ENCODE assay signal across 8 cellular contexts in the genomic region with DNA sequence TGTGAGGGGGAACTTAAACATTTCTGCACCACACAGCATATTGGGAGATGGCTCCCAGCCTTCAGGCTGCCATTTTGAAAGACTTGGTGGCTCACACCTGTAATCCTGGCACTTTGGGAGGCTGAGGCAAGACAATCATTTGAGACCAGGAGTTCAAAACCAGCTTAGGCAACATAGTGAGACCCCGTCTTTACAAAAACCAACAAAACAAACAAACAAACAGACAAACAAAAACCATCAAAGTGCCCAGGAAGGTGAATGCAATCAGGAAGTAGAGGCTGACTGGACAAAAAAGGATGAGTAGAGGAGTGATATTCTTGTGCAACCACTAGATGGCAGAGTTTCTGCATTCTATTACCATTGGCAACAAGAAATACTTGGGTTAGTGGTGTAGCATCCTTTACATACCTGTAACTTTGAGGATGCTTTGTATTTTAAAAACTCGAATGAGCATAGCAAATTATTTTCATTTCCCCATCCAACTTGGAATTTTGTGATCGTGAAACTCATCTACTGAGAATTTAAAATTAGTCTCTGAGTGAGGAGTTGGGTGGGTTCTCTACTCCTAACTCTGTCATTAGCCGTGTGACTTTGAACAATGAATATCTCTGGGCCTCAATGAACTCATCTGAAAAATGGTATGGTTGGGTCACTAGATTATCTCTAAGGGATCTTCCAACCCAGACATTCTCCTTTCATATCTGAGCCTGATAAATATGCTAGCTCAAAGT.
DNase-seq lines count a peak whose midpoint lies in the region; ATAC-seq and TF ChIP-seq lines count a peak whose summit lies in the region.

No MANE protein-coding gene starts in this region.

- H3K4me1 Mint-ChIP-seq in CD8-positive, alpha-beta T cell (ENCODE audit: low read depth): peaks cover 15% of the 10 kb centered on the region

- H3K36me3 Mint-ChIP-seq in CD8-positive, alpha-beta T cell: no peaks in the 10 kb centered on the region

- no peak overlapping the region for H3K27ac Mint-ChIP-seq in CD8-positive, alpha-beta T cell

- H3K4me1 ChIP-seq in CD8-positive, alpha-beta T cell (ENCODE audit: insufficient read depth, low read length): peaks cover 12% of the 10 kb centered on the region
- H3K4me1 ChIP-seq in spleen: peaks cover 4 to 43% (median 17%) of the 10 kb centered on the region in 6 donors

- no peaks in the 10 kb centered on the region for H3K36me3 ChIP-seq in CD8-positive, alpha-beta T cell (ENCODE audit: insufficient read depth, low read length)
- no peaks in the 10 kb centered on the region for H3K36me3 ChIP-seq in spleen

- WGBS in spleen, 5 donors: 10 to 34% (median 31%) methylated on average over 4 of the region's 4 CpGs

- POLR2A ChIA-PET in CD8-positive, alpha-beta T cell (lab: Charles Lee): interaction anchor here (0.9 to 1.1 kb wide), 2 partner anchors 121 to 122 kb away, joined by 3 read pairs; no protein-coding TSS in a partner anchor

- peaks cover under 1% of the 10 kb centered on the region for H3K27me3 ChIP-seq in CD8-positive, alpha-beta T cell (ENCODE audit: insufficient read depth, low read length)
- peaks cover 0 to 33% (median 0%) of the 10 kb centered on the region in 7 donors for H3K27me3 ChIP-seq in spleen (replicated peaks in 1 of 7)

- H3K27ac ChIP-seq in CD8-positive, alpha-beta T cell (ENCODE audit: low read depth, low read length): no peak overlapping the region
- H3K27ac ChIP-seq in spleen: no peak overlapping the region

- in situ Hi-C loops in astrocyte of the spinal cord (cut with HindIII; ENCODE audit: low sequenced_read_pairs): no loop called here

- H3K9me3 ChIP-seq in CD8-positive, alpha-beta T cell (ENCODE audit: low read length): no peaks in the 10 kb centered on the region
- H3K9me3 ChIP-seq in spleen: no peaks in the 10 kb centered on the region

- H3K9me3 Mint-ChIP-seq in CD8-positive, alpha-beta T cell: no peaks in the 10 kb centered on the region

- TF ChIP-seq POLR2A in spleen (IDR thresholded peaks at IDR 0.05): no peak

- TF ChIP-seq CTCF in CD8-positive, alpha-beta T cell (IDR thresholded peaks at IDR 0.05): peak; percentile 72
- TF ChIP-seq CTCF in astrocyte of the spinal cord (IDR thresholded peaks at IDR 0.05; ENCODE audit: low read depth, low read length): peak; percentile 69
- TF ChIP-seq CTCF in spleen (IDR thresholded peaks at IDR 0.05 in 8 of 11, conservative IDR thresholded peaks at IDR 0.05 in 3 of 11): peak; percentile 70 to 91 (median 81)

- ATAC-seq in CD8-positive, alpha-beta T cell: peak; percentile 86
- ATAC-seq in GM18499 (IDR thresholded peaks at IDR 0.05; ENCODE audit: insufficient read depth, unreplicated experiment) (peak; percentile 57), HG03469 (IDR thresholded peaks at IDR 0.05; ENCODE audit: unreplicated experiment) (peak; percentile 49), HG03457 (IDR thresholded peaks at IDR 0.05; ENCODE audit: unreplicated experiment) (no peak)

- DNase-seq in CD8-positive, alpha-beta T cell: peak in 1 of 7 experiments; percentile 32
- DNase-seq in NCI-H748 treated with DMSO at 0.1 percent for 48 hours (lab: John Stamatoyannopoulos, UW) (peak; percentile 67), astrocyte of the spinal cord (ENCODE audit: low read depth, low spot score) (peak; percentile 61), iPS DF 19.7 (ENCODE audit: low read depth, low spot score) (peak; percentile 45), spleen (no peak)

- CTCF ChIA-PET in CD8-positive, alpha-beta T cell (lab: Charles Lee): interaction anchor here (0.7 to 8.8 kb wide), 33 partner anchors 10 to 669 kb away, joined by 3 to 278 read pairs (median 4); no protein-coding TSS in a partner anchor

- no peak overlapping the region for H3K4me3 ChIP-seq in CD8-positive, alpha-beta T cell (ENCODE audit: low read depth, low read length)
- H3K4me3 ChIP-seq in astrocyte of the spinal cord (ENCODE audit: low read depth, low read length): no peak overlapping the region
- no peak overlapping the region for H3K4me3 ChIP-seq in spleen

- no peak overlapping the region for H3K4me3 Mint-ChIP-seq in CD8-positive, alpha-beta T cell

- peaks cover 12% of the 10 kb centered on the region for H3K27me3 Mint-ChIP-seq in CD8-positive, alpha-beta T cell (ENCODE audit: low read depth)

- intact Hi-C loops in CD8-positive, alpha-beta T cell (cut with DNase I, micrococcal nuclease): loop anchor here (1.0 to 5.0 kb wide), 7 partner anchors 110 to 672 kb away; a partner anchor contains a TSS
- intact Hi-C loops in spleen (cut with DNase I; ENCODE audit: low total_unique reads): loop anchor here (2.0 to 10.0 kb wide), 3 partner anchors 60 to 532 kb away; no protein-coding TSS in a partner anchor
